Comparison of ENCODE assay signal across 13 cellular contexts in the genomic region with DNA sequence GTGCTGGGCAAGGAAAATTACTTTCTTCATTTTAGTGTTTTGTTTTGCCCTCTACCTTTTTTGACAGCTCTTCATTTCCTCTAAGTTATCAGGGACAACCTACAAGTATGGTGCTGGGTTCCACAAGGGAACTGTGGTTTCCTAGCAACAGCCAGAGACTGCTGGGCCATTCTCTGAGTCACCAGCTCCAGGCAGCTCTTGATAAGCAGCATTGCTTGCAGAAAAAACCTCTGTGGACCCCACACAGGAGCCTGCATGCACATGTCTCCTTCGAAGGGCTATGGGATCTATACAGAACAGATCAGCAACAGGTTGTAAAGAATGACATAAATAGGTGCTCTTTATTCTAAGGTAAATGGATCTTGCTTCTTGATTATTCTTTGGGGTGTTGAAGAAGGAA.
DNase-seq lines count a peak whose midpoint lies in the region; ATAC-seq, FAIRE-seq and TF ChIP-seq lines count a peak whose summit lies in the region.
"Had no signal": no experiment of that assay in that cellular context is flagged by ENCODE, and none has a peak within 500 bp of the region (broad histone marks: within the 10 kb centered on the region; RNA-seq: fewer than 3 reads in every experiment).

No MANE protein-coding gene starts in this region.

- H3K9me3 ChIP-seq in cardiac muscle cell (ENCODE audit: low read depth): no peaks in the 10 kb centered on the region
- H3K9me3 ChIP-seq in right cardiac atrium (ENCODE audit: control insufficient read depth, low read length): no peaks in the 10 kb centered on the region

- H3K27ac ChIP-seq in cardiac muscle cell (no peak overlapping the region), right cardiac atrium (ENCODE audit: low read length) (no peak overlapping the region), RWPE1 (no peak overlapping the region), foreskin keratinocyte (no peak overlapping the region)

- FAIRE-seq in urothelium cell line (lab: Jason Lieb, UNC): peak; percentile 9
- FAIRE-seq: GM18507 had no signal

- ATAC-seq in right cardiac atrium: no peak
- ATAC-seq in foreskin keratinocyte: peak; percentile 55
- ATAC-seq in HG02852 (IDR thresholded peaks at IDR 0.05; ENCODE audit: unreplicated experiment): no peak
- no peak for ATAC-seq in HG02588 (IDR thresholded peaks at IDR 0.05; ENCODE audit: unreplicated experiment)
- no peak for ATAC-seq in HG03135 (IDR thresholded peaks at IDR 0.05; ENCODE audit: unreplicated experiment)

- H3K4me1 ChIP-seq in cardiac muscle cell (ENCODE audit: low read depth) (no peaks in the 10 kb centered on the region), right cardiac atrium (ENCODE audit: control insufficient read depth, insufficient read depth, low read length) (no peaks in the 10 kb centered on the region), foreskin keratinocyte (no peaks in the 10 kb centered on the region)

- peak; percentile 45 to 67 for DNase-seq in cardiac muscle cell (ENCODE audit: low read depth in 1 of 2, low spot score in 1 of 2)
- no peak for DNase-seq in right cardiac atrium
- peak; percentile 4 for DNase-seq in RWPE1 (ENCODE audit: low spot score)
- DNase-seq in foreskin keratinocyte: no peak
- no peak for DNase-seq in urothelium cell line (ENCODE audit: low spot score)
- DNase-seq: hypothalamus; KBM-7; NCI-H2081; stimulated activated CD4-positive, alpha-beta T cell treated with anti-CD3 and anti-CD28 coated beads, Interleukin-2, amount 100 ng/mL, for 24 hours had no signal

- no peaks in the 10 kb centered on the region for H3K27me3 ChIP-seq in cardiac muscle cell
- no peaks in the 10 kb centered on the region for H3K27me3 ChIP-seq in right cardiac atrium (ENCODE audit: control insufficient read depth, insufficient read depth)
- no peaks in the 10 kb centered on the region for H3K27me3 ChIP-seq in foreskin keratinocyte

- POLR2A ChIA-PET in RWPE1 (lab: Yijun Ruan, JAX; ENCODE audit: low non-redundant PET): no interaction called here

- H3K36me3 ChIP-seq in cardiac muscle cell: no peaks in the 10 kb centered on the region

- no peak for TF ChIP-seq CTCF in cardiac muscle cell (IDR thresholded peaks at IDR 0.05; ENCODE audit: low read depth, low read length)
- no peak for TF ChIP-seq CTCF in RWPE1 (conservative IDR thresholded peaks at IDR 0.05; ENCODE audit: low read depth)
- no peak for TF ChIP-seq CTCF in foreskin keratinocyte (conservative IDR thresholded peaks at IDR 0.05)

- intact Hi-C loops in right cardiac atrium (cut with DNase I): no loop called here

- 41% methylated on average over 1 of the region's 1 CpG for WGBS in right cardiac atrium

- H3K4me3 ChIP-seq in cardiac muscle cell (no peak overlapping the region), right cardiac atrium (ENCODE audit: low read length) (no peak overlapping the region)

- CTCF ChIA-PET in RWPE1 (lab: Yijun Ruan, JAX): interaction anchor here (4.7 kb wide), 1 partner anchor 45 kb away, joined by 75 read pairs; no protein-coding TSS in a partner anchor

Comparison
In these comparisons a context has a peak if more than half of its experiments do, and no peak if none do; other contexts are left out.
1. DNase-seq: peak in cardiac muscle cell (2 of 2) and RWPE1 (single experiment); none in right cardiac atrium (0 of 3), foreskin keratinocyte (0 of 2) and urothelium cell line (single experiment).